14 cellular contexts compared by ENCODE assay signal in genomic region chr5:178348356-178349146, GRCh38.
"Had no signal": no experiment of that assay in that cellular context is flagged by ENCODE, and none has a peak within 500 bp of the region (broad histone marks: within the 10 kb centered on the region; RNA-seq: fewer than 3 reads in every experiment).

No MANE protein-coding gene starts in this region.

- H3K4me1 Mint-ChIP-seq: activated naive CD8-positive, alpha-beta T cell treated with anti-CD3 and anti-CD28 coated beads, Interleukin-2, amount 50 U/mL, for 24 hours had no signal

- H3K4me3 Mint-ChIP-seq: activated CD8-positive, alpha-beta T cell treated with anti-CD3 and anti-CD28 coated beads, Interleukin-2, amount 10 ng/mL, durations not matched to agents 7 days and 5 days; activated naive CD8-positive, alpha-beta T cell treated with anti-CD3 and anti-CD28 coated beads, Interleukin-2, amount 50 U/mL, for 24 hours; activated T-helper 1 cell treated with anti-CD3 and anti-CD28 coated beads, Interleukin-12 subunit alpha, Interleukin-12 subunit beta, Interleukin-2, Interleukin-4 antibody, amounts not matched to agents 30 ng/mL and 10 ng/mL and 1 ng/mL, durations not matched to agents 14 hours and 24 hours and 36 hours; naive thymus-derived CD4-positive, alpha-beta T cell; T-helper 1 cell treated with Interleukin-12 subunit alpha and Interleukin-12 subunit beta and Interleukin-4 antibody, amounts not matched to agents 30 μg/mL and 1 μg/mL, for 36 hours had no signal

- H3K9me3 Mint-ChIP-seq: activated naive CD8-positive, alpha-beta T cell treated with anti-CD3 and anti-CD28 coated beads, Interleukin-2, amount 50 U/mL, for 24 hours; activated T-helper 1 cell treated with anti-CD3 and anti-CD28 coated beads, Interleukin-12 subunit alpha, Interleukin-12 subunit beta, Interleukin-2, Interleukin-4 antibody, amounts not matched to agents 30 ng/mL and 10 ng/mL and 1 ng/mL, durations not matched to agents 14 hours and 24 hours and 36 hours; naive thymus-derived CD4-positive, alpha-beta T cell; T-helper 1 cell treated with Interleukin-12 subunit alpha and Interleukin-12 subunit beta and Interleukin-4 antibody, amounts not matched to agents 30 μg/mL and 1 μg/mL, for 36 hours had no signal

- DNase-seq: activated CD4-positive, alpha-beta T cell treated with anti-CD3 and anti-CD28 coated beads for 48 hours; activated CD8-positive, alpha-beta T cell treated with anti-CD3 and anti-CD28 coated beads, Interleukin-2, amount 10 ng/mL, durations not matched to agents 7 days and 5 days; activated naive CD4-positive, alpha-beta T cell; activated naive CD8-positive, alpha-beta T cell treated with anti-CD3 and anti-CD28 coated beads, Interleukin-2, amount 50 U/mL, for 24 hours; cortex of kidney; effector CD8-positive, alpha-beta T cell; naive thymus-derived CD4-positive, alpha-beta T cell; tibial artery had no signal

- H3K27ac ChIP-seq: gastroesophageal sphincter, parathyroid adenoma, skin epidermis, tibial artery had no signal

- H3K79me2 ChIP-seq: parathyroid adenoma had no signal

- H3K9ac ChIP-seq: parathyroid adenoma had no signal

- H3K4me3 ChIP-seq: gastroesophageal sphincter, lung, skin epidermis, tibial artery had no signal

- H3K9me3 ChIP-seq: gastroesophageal sphincter, tibial artery had no signal

- H2AFZ ChIP-seq: parathyroid adenoma had no signal

- H3K27me3 Mint-ChIP-seq: activated naive CD8-positive, alpha-beta T cell treated with anti-CD3 and anti-CD28 coated beads, Interleukin-2, amount 50 U/mL, for 24 hours had no signal

- H3K4me1 ChIP-seq: gastroesophageal sphincter, parathyroid adenoma, tibial artery had no signal

- H3K27ac Mint-ChIP-seq: activated CD8-positive, alpha-beta T cell treated with anti-CD3 and anti-CD28 coated beads, Interleukin-2, amount 10 ng/mL, durations not matched to agents 7 days and 5 days; activated naive CD8-positive, alpha-beta T cell treated with anti-CD3 and anti-CD28 coated beads, Interleukin-2, amount 50 U/mL, for 24 hours; activated T-helper 1 cell treated with anti-CD3 and anti-CD28 coated beads, Interleukin-12 subunit alpha, Interleukin-12 subunit beta, Interleukin-2, Interleukin-4 antibody, amounts not matched to agents 30 ng/mL and 10 ng/mL and 1 ng/mL, durations not matched to agents 14 hours and 24 hours and 36 hours; naive thymus-derived CD4-positive, alpha-beta T cell; T-helper 1 cell treated with Interleukin-12 subunit alpha and Interleukin-12 subunit beta and Interleukin-4 antibody, amounts not matched to agents 30 μg/mL and 1 μg/mL, for 36 hours had no signal

- H3K36me3 Mint-ChIP-seq: naive thymus-derived CD4-positive, alpha-beta T cell had no signal

- H3K36me3 ChIP-seq: gastroesophageal sphincter, tibial artery had no signal
